Comparison of ENCODE assay signal across 8 cellular contexts in the genomic region with DNA sequence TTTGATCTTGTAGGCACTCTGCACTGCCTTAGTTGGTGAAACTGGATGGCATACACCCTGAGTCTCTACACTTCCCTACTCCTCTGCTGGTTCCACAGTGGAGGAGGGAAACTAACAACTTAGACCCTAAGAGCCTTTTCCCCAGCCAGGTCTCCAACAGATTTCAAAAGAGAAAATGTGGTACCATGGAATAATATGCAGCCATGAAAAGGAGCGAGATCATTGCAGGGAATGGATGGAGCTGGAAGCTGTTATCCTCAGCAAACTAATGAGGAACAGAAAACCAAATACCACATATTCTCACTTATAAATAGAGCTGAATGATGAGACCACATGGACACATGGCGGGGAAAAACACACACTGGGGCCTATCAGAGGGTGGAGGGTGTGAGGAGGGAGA. TPM values are rescaled to one million over a fixed set of nuclear protein-coding genes. Genes with fewer than 3 reads are reported as not detected.
"Had no signal": no experiment of that assay in that cellular context is flagged by ENCODE, and none has a peak within 500 bp of the region (broad histone marks: within the 10 kb centered on the region; RNA-seq: fewer than 3 reads in every experiment).

No MANE protein-coding gene starts in this region.

- H3K9ac ChIP-seq: KMS-11 had no signal

- H3K4me3 ChIP-seq: GM23338 had no signal

- H2AFZ ChIP-seq: GM23338 had no signal

- H3K9me3 Mint-ChIP-seq: H9, HFFc6 had no signal

- H3K4me3 Mint-ChIP-seq: GM23338, H9, HFFc6 had no signal

- H3K27ac Mint-ChIP-seq: GM23338, H9, HFFc6 had no signal

- DNase-seq: H9, HCEC 1CT, HFFc6, IMR-90, KBM-7 had no signal

- H3K4me2 ChIP-seq: GM23338, KMS-11 had no signal

- H3K27ac ChIP-seq: KMS-11 had no signal

RNA-seq across cellular contexts. Expression of gene CCDC3, which starts 36.3 kb away (rescaled TPM):
- total RNA-seq: HT-29 had no signal
